19 cellular contexts compared by ENCODE assay signal in the genomic region with DNA sequence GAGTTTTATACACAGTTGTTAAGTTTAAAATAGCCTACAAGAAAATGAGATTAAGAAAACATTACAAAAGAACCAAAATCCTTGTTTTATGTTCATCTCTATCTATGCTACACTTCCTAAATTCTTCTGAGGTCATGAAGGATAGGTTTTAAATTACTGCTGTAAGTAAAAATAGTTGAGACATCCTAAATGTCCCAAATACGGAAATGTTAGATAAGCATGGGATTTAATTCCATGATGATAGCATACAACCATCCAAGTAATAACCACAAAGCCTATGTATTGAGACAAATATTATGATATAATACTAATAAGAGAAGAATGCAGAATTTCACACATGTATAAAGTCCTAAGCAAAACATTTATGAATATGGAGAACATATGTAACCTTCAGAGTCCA. TPM values are rescaled to one million over a fixed set of nuclear protein-coding genes. Genes with fewer than 3 reads are reported as not detected.
A peak's percentile ranks its signal among the peaks of the same experiment; 100 is the strongest.
DNase-seq lines count a peak whose midpoint lies in the region; ATAC-seq and TF ChIP-seq lines count a peak whose summit lies in the region.
"Had no signal": no experiment of that assay in that cellular context is flagged by ENCODE, and none has a peak within 500 bp of the region (broad histone marks: within the 10 kb centered on the region; RNA-seq: fewer than 3 reads in every experiment).

No MANE protein-coding gene starts in this region.

- no peaks in the 10 kb centered on the region for H3K9me3 ChIP-seq in prostate gland
- H3K9me3 ChIP-seq: SJSA1 had no signal

- intact Hi-C loops in prostate gland (cut with DNase I), result no loop called here

- H3K4me1 ChIP-seq in prostate gland (replicated peaks), result no peaks in the 10 kb centered on the region

- H3K36me3 ChIP-seq in prostate gland, result no peaks in the 10 kb centered on the region
- H3K36me3 ChIP-seq: SJSA1 had no signal

- TF ChIP-seq POLR2A in prostate gland (IDR thresholded peaks at IDR 0.05), result no peak

- no peak for ATAC-seq in HG02981 (IDR thresholded peaks at IDR 0.05; ENCODE audit: unreplicated experiment)
- no peak for ATAC-seq in GM18502 (IDR thresholded peaks at IDR 0.05; ENCODE audit: poor library complexity, unreplicated experiment)
- ATAC-seq: HCT116, PC-3 had no signal

- no peak overlapping the region for H3K4me3 ChIP-seq in fibroblast of villous mesenchyme (ENCODE audit: low read depth, low read length)
- H3K4me3 ChIP-seq in prostate gland, result no peak overlapping the region
- H3K4me3 ChIP-seq: SJSA1 had no signal

- peak; percentile 24 for DNase-seq in HCEC 1CT
- DNase-seq in amniotic stem cell (lab: John Stamatoyannopoulos, UW), result peak; percentile 3
- DNase-seq in fibroblast of villous mesenchyme (ENCODE audit: low read depth), result peak; percentile 86
- DNase-seq in iPS-NIHi11 (ENCODE audit: low spot score), result no peak
- no peak for DNase-seq in prostate gland (ENCODE audit: low spot score)
- DNase-seq: ACHN, COR-L47, KG1, NCI-H1048, NCI-H146, NCI-H2081, NCI-H510A treated with DMSO at 0.1 percent for 48 hours, NCI-H82, PC-3 had no signal

- no peak overlapping the region for H3K27ac ChIP-seq in prostate gland
- H3K27ac ChIP-seq: RWPE1, SJSA1 had no signal

- no peak for TF ChIP-seq CTCF in fibroblast of villous mesenchyme (IDR thresholded peaks at IDR 0.05; ENCODE audit: insufficient read depth, low read depth, low read length)
- no peak for TF ChIP-seq CTCF in prostate gland (IDR thresholded peaks at IDR 0.05)

- 73% methylated on average over 1 of the region's 1 CpG for WGBS in prostate gland

- no peaks in the 10 kb centered on the region for H3K27me3 ChIP-seq in prostate gland (replicated peaks; ENCODE audit: insufficient read depth)
- H3K27me3 ChIP-seq: SJSA1 had no signal

RNA-seq across cellular contexts. Expression of gene PIEZO2, which starts 34.1 kb away (rescaled TPM):
- total RNA-seq in fibroblast of villous mesenchyme, result 1.7 and 4.5 TPM in 2 replicates
- 10 to 100 TPM in 1 of 2 donors, 1 to 10 TPM in 1; 4.1 to 19.0 TPM for total RNA-seq in prostate gland
- total RNA-seq: PC-3 had no signal

Comparison
In these comparisons a context has a peak if more than half of its experiments do, and no peak if none do; other contexts are left out.
1. DNase-seq: peak in HCEC 1CT (single experiment), amniotic stem cell (single experiment) and fibroblast of villous mesenchyme (single experiment); none in iPS-NIHi11 (single experiment) and prostate gland (single experiment).